In genomic region chr2:25672500-25673169, GRCh38 we compare ENCODE assay signal across 8 cellular contexts. TPM values are rescaled to one million over a fixed set of nuclear protein-coding genes. Genes with fewer than 3 reads are reported as not detected.
A peak's percentile ranks its signal among the peaks of the same experiment; 100 is the strongest.
DNase-seq lines count a peak whose midpoint lies in the region; ATAC-seq and TF ChIP-seq lines count a peak whose summit lies in the region.

No MANE protein-coding gene starts in this region.

- intact Hi-C loops in esophagus squamous epithelium (cut with DNase I): no loop called here

- no peaks in the 10 kb centered on the region for H3K36me3 ChIP-seq in esophagus squamous epithelium

- peak overlapping the region; percentile 86 to 94 (median 90) for H3K27ac ChIP-seq in esophagus squamous epithelium

- peaks cover 0 to 39% (median 4%) of the 10 kb centered on the region in 3 donors for H3K4me1 ChIP-seq in esophagus squamous epithelium

- H3K27me3 Mint-ChIP-seq in activated T-cell treated with anti-CD3 and anti-CD28 coated beads, Interleukin-2, amount 50 U/mL, for 24 hours: peaks cover 3% of the 10 kb centered on the region
- peaks cover 4 to 8% of the 10 kb centered on the region in 2 donors for H3K27me3 Mint-ChIP-seq in natural killer cell treated with Interleukin-12 subunit alpha and Interleukin-12 subunit beta and Interleukin-15 and Interleukin-18, amount 100 ng/mL, for 72 hours

- peak; percentile 50 for DNase-seq in AML-193 (lab: John Stamatoyannopoulos, UW)
- DNase-seq in NOMO-1 treated with DMSO at 0.1 percent for 48 hours (lab: John Stamatoyannopoulos, UW; ENCODE audit: unreplicated experiment): peak; percentile 52
- peak; percentile 81 for DNase-seq in activated T-cell treated with anti-CD3 and anti-CD28 coated beads, Interleukin-2, amount 50 U/mL, for 24 hours
- DNase-seq in esophagus squamous epithelium (lab: John Stamatoyannopoulos, UW): no peak
- DNase-seq in natural killer cell treated with Interleukin-12 subunit alpha and Interleukin-12 subunit beta and Interleukin-15 and Interleukin-18, amount 100 ng/mL, for 72 hours (ENCODE audit: low spot score): no peak
- DNase-seq in stimulated activated naive CD4-positive, alpha-beta T cell treated with Interleukin-2 at 50 U/mL for 16 hours (lab: John Stamatoyannopoulos, UW): peak; percentile 72

- H3K4me1 Mint-ChIP-seq in activated T-cell treated with anti-CD3 and anti-CD28 coated beads, Interleukin-2, amount 50 U/mL, for 24 hours (ENCODE audit: low read depth): peaks cover 31% of the 10 kb centered on the region
- H3K4me1 Mint-ChIP-seq in natural killer cell treated with Interleukin-12 subunit alpha and Interleukin-12 subunit beta and Interleukin-15 and Interleukin-18, amount 100 ng/mL, for 72 hours (ENCODE audit: low read depth in 2 of 2): peaks cover 12 to 19% of the 10 kb centered on the region in 2 donors

- H3K4me3 ChIP-seq in esophagus squamous epithelium: peak overlapping the region; percentile 80 to 98 (median 97)

- WGBS in esophagus squamous epithelium, 2 donors: 6 to 9% methylated on average over 15 of the region's 40 CpGs

- no peak for TF ChIP-seq CTCF in esophagus squamous epithelium (IDR thresholded peaks at IDR 0.05)

- H3K27me3 ChIP-seq in esophagus squamous epithelium: no peaks in the 10 kb centered on the region

- H3K27ac Mint-ChIP-seq in activated T-cell treated with anti-CD3 and anti-CD28 coated beads, Interleukin-2, amount 50 U/mL, for 24 hours: peak overlapping the region; percentile 76
- H3K27ac Mint-ChIP-seq in natural killer cell treated with Interleukin-12 subunit alpha and Interleukin-12 subunit beta and Interleukin-15 and Interleukin-18, amount 100 ng/mL, for 72 hours: peak overlapping the region; percentile 29 to 70

- no peaks in the 10 kb centered on the region for H3K9me3 ChIP-seq in esophagus squamous epithelium

- TF ChIP-seq POLR2A in esophagus squamous epithelium (IDR thresholded peaks at IDR 0.05): no peak

- peak overlapping the region; percentile 80 for H3K4me3 Mint-ChIP-seq in activated T-cell treated with anti-CD3 and anti-CD28 coated beads, Interleukin-2, amount 50 U/mL, for 24 hours
- peak overlapping the region; percentile 85 for H3K4me3 Mint-ChIP-seq in natural killer cell treated with Interleukin-12 subunit alpha and Interleukin-12 subunit beta and Interleukin-15 and Interleukin-18, amount 100 ng/mL, for 72 hours

- no peaks in the 10 kb centered on the region for H3K36me3 Mint-ChIP-seq in activated T-cell treated with anti-CD3 and anti-CD28 coated beads, Interleukin-2, amount 50 U/mL, for 24 hours (ENCODE audit: low read depth)
- no peaks in the 10 kb centered on the region for H3K36me3 Mint-ChIP-seq in natural killer cell treated with Interleukin-12 subunit alpha and Interleukin-12 subunit beta and Interleukin-15 and Interleukin-18, amount 100 ng/mL, for 72 hours

- H3K9me3 Mint-ChIP-seq in activated T-cell treated with anti-CD3 and anti-CD28 coated beads, Interleukin-2, amount 50 U/mL, for 24 hours: no peaks in the 10 kb centered on the region
- no peaks in the 10 kb centered on the region for H3K9me3 Mint-ChIP-seq in natural killer cell treated with Interleukin-12 subunit alpha and Interleukin-12 subunit beta and Interleukin-15 and Interleukin-18, amount 100 ng/mL, for 72 hours

- ATAC-seq in GM19035 (IDR thresholded peaks at IDR 0.05; ENCODE audit: unreplicated experiment) (peak; percentile 62), HG03280 (IDR thresholded peaks at IDR 0.05; ENCODE audit: unreplicated experiment) (peak; percentile 59)
- ATAC-seq in natural killer cell treated with Interleukin-12 subunit alpha and Interleukin-12 subunit beta and Interleukin-15 and Interleukin-18, amount 100 ng/mL, for 72 hours: peak; percentile 66 to 73

RNA-seq across cellular contexts. Expression of gene DTNB, which starts 0.7 kb away (rescaled TPM):
- total RNA-seq in esophagus squamous epithelium: 10 to 100 TPM in 2 of 4 donors, 1 to 10 TPM in 2; 7.8 to 17.2 (median 9.6) TPM
- 10 to 100 TPM in 1 of 2 donors, 1 to 10 TPM in 1; 5.3 to 18.9 TPM for total RNA-seq in natural killer cell treated with Interleukin-12 subunit alpha and Interleukin-12 subunit beta and Interleukin-15 and Interleukin-18, amount 100 ng/mL, for 72 hours

Comparison
In these comparisons a context has a peak if more than half of its experiments do, and no peak if none do; other contexts are left out.
1. DNase-seq: peak in AML-193 (2 of 2), NOMO-1 treated with DMSO at 0.1 percent for 48 hours (single experiment), activated T-cell treated with anti-CD3 and anti-CD28 coated beads, Interleukin-2, amount 50 U/mL, for 24 hours (single experiment) and stimulated activated naive CD4-positive, alpha-beta T cell treated with Interleukin-2 at 50 U/mL for 16 hours (single experiment); none in esophagus squamous epithelium (single experiment) and natural killer cell treated with Interleukin-12 subunit alpha and Interleukin-12 subunit beta and Interleukin-15 and Interleukin-18, amount 100 ng/mL, for 72 hours (single experiment).
2. Peak in every context shown above with its lines, with median percentiles within 50 percentile points of each other: ATAC-seq.